Comparison of ENCODE assay signal across 8 cellular contexts in the genomic region with DNA sequence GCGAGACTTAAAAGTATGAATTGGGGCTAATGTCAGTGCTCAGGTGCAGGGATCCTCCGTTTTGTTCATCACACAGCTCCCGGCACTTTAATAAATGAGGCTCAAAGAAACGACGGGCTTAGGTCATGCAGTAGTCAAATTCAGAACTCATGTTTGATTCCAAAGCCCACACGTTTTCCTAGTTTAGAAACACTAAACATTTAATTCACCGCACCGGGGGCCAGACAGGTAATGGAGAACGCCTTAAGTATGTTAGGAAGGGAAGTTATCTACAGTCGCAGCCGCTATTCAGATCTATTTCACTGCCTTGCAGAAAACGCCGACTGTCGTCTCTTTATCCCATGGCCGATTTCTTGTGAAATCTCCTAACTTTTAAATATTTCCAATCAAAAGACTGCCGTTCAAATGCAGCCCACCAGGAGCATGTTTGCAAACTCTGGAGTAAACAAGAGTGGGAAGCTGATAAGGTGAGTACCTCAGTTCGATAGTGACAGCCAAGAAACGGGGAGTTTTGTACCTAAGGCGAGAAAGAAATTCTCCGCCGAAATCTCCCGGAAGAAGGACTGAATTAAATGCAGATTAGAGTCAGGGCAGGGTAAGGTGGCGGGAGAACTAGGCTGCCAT. TPM values are rescaled to one million over a fixed set of nuclear protein-coding genes. Genes with fewer than 3 reads are reported as not detected.
A peak's percentile ranks its signal among the peaks of the same experiment; 100 is the strongest.
DNase-seq lines count a peak whose midpoint lies in the region; ATAC-seq, FAIRE-seq and TF ChIP-seq lines count a peak whose summit lies in the region.

No MANE protein-coding gene starts in this region.

- H2AFZ ChIP-seq in OCI-LY1 (ENCODE audit: low read length) (0 out of 2 replicates have a peak overlapping the region, but pooled peaks have one; percentile 6), H1 (ENCODE audit: low read length) (0 out of 2 replicates have a peak overlapping the region, but pooled peaks have one; percentile 60), neuron (ENCODE audit: low read depth, low read length) (peak overlapping the region; percentile 99)

- peaks cover 4% of the 10 kb centered on the region; the same call in 1 of the 2 replicates for H3F3A ChIP-seq in OCI-LY1 (ENCODE audit: insufficient read depth, low read length)

- H3K9ac ChIP-seq in OCI-LY1 (ENCODE audit: low read length) (peak overlapping the region; percentile 77), H1 (replicated peaks in 1 of 4; ENCODE audit: extremely low read depth in 1 of 4, low read depth in 3 of 4, low read length in 3 of 4) (peak overlapping the region; percentile 61 to 83 (median 78))

- H3K9me3 Mint-ChIP-seq in CD8-positive, alpha-beta T cell, result no peaks in the 10 kb centered on the region

- peak overlapping the region; percentile 96 for H3K27ac Mint-ChIP-seq in CD8-positive, alpha-beta T cell

- H4K5ac ChIP-seq in H1 (ENCODE audit: insufficient read length, low read depth, low read length), result peak overlapping the region; percentile 76

- peak overlapping the region; percentile 68 for H2BK5ac ChIP-seq in H1 (ENCODE audit: low read depth, low read length)

- no peak for TF ChIP-seq EP300 in H1 (IDR thresholded peaks at IDR 0.05; ENCODE audit: borderline replicate concordance in 1 of 2, low read depth in 2 of 2, low read length in 2 of 2)

- POLR2A ChIA-PET in CD8-positive, alpha-beta T cell (lab: Charles Lee), result interaction anchor here (0.6 to 1.0 kb wide), 2 partner anchors 98 to 223 kb away, joined by 3 to 5 read pairs; partner anchors contain the start of gene ADPGK
- POLR2A ChIA-PET in H1 (lab: Charles Lee; ENCODE audit: partially characterized antibody), result interaction anchor here (1.0 to 2.1 kb wide), 4 partner anchors 11 to 17 kb away, joined by 4 to 6 read pairs (median 4); no protein-coding TSS in a partner anchor

- intact Hi-C loops in CD8-positive, alpha-beta T cell (cut with DNase I, micrococcal nuclease), result loop anchor here (1.0 to 10.0 kb wide), 8 partner anchors 93 to 949 kb away; partner anchors contain the start of genes ARIH1 (in 2 of the 2), HEXA (in 2 of the 2), ADPGK (in 1 of the 2) and NPTN (in 1 of the 2)

- 28% methylated on average over 23 of the region's 23 CpGs; no CpG with 5 or more reads in 1 of the 2 experiments for whole genome bisulfite sequencing in H1 (ENCODE audit: extremely low coverage in 1 of 2, insufficient coverage in 1 of 2, insufficient read length in 1 of 2, insufficient replicate concordance in 2 of 2, low coverage in 1 of 2, low lambda C conversion rate in 2 of 2, missing lambda C conversion rate in 1 of 2), 2 experiments

- H3K4me3 ChIP-seq in CD8-positive, alpha-beta T cell (ENCODE audit: low read depth, low read length), result peak overlapping the region; percentile 73
- peak overlapping the region; percentile 76 for H3K4me3 ChIP-seq in OCI-LY1 (ENCODE audit: low read depth, low read length, poor library complexity, severe bottlenecking)
- peak overlapping the region; percentile 71 to 94 (median 83) for H3K4me3 ChIP-seq in H1 (ENCODE audit: extremely low read depth in 1 of 4, insufficient read depth in 2 of 4, low read depth in 3 of 4, low read length in 4 of 4)
- peak overlapping the region; percentile 71 for H3K4me3 ChIP-seq in neuron (ENCODE audit: low read length)

- H2BK120ac ChIP-seq in H1 (replicated peaks; ENCODE audit: low read depth, low read length), result peak overlapping the region; percentile 13

- H3K4me1 Mint-ChIP-seq in CD8-positive, alpha-beta T cell (ENCODE audit: low read depth), result peaks cover 18% of the 10 kb centered on the region

- no peaks in the 10 kb centered on the region for H3K9me3 ChIP-seq in CD8-positive, alpha-beta T cell (ENCODE audit: low read length)
- H3K9me3 ChIP-seq in OCI-LY1 (ENCODE audit: low read length) (no peaks in the 10 kb centered on the region), H1 (ENCODE audit: insufficient read depth in 2 of 2, low read depth in 1 of 2, low read length in 1 of 2) (no peaks in the 10 kb centered on the region), neuron (ENCODE audit: low read length) (no peaks in the 10 kb centered on the region)

- no peaks in the 10 kb centered on the region for H3K27me3 Mint-ChIP-seq in CD8-positive, alpha-beta T cell (ENCODE audit: low read depth)

- H4K91ac ChIP-seq in H1 (replicated peaks; ENCODE audit: insufficient read length, low read length), result no peak overlapping the region

- peak overlapping the region; percentile 90 for H4K8ac ChIP-seq in H1 (ENCODE audit: extremely low read depth, insufficient read depth, low read length)

- H3K18ac ChIP-seq in H1 (ENCODE audit: extremely low read depth, low read length), result no peak overlapping the region

- no peaks in the 10 kb centered on the region for H3K27me3 ChIP-seq in CD8-positive, alpha-beta T cell (ENCODE audit: insufficient read depth, low read length)
- H3K27me3 ChIP-seq in OCI-LY1 (ENCODE audit: insufficient read depth, low read length) (no peaks in the 10 kb centered on the region), H1 (replicated peaks in 1 of 4; ENCODE audit: control insufficient read depth in 3 of 4, extremely low read depth in 1 of 4, insufficient read depth in 3 of 4, low read length in 3 of 4) (no peaks in the 10 kb centered on the region), neuron (ENCODE audit: insufficient read depth, low read length) (peaks cover 7% of the 10 kb centered on the region)

- peaks cover 15% of the 10 kb centered on the region for H3K36me3 Mint-ChIP-seq in CD8-positive, alpha-beta T cell

- H3K27ac ChIP-seq in CD8-positive, alpha-beta T cell (ENCODE audit: low read depth, low read length), result peak overlapping the region; percentile 86
- H3K27ac ChIP-seq in OCI-LY1 (ENCODE audit: low read depth, low read length, poor library complexity, severe bottlenecking) (peak overlapping the region; percentile 86), H1 (ENCODE audit: low read depth, low read length) (peak overlapping the region; percentile 82)

- H3K56ac ChIP-seq in H1 (replicated peaks; ENCODE audit: insufficient read length, low read depth, low read length), result peak overlapping the region; percentile 71

- H3K4ac ChIP-seq in H1 (replicated peaks; ENCODE audit: insufficient read length, low read depth, low read length), result no peak overlapping the region

- TF ChIP-seq CTCF in CD8-positive, alpha-beta T cell (IDR thresholded peaks at IDR 0.05), result no peak
- TF ChIP-seq CTCF in OCI-LY1 (IDR thresholded peaks at IDR 0.05; ENCODE audit: low read length), result no peak
- TF ChIP-seq CTCF in H1 (IDR thresholded peaks at IDR 0.05; ENCODE audit: control extremely low read depth in 1 of 3, insufficient read depth in 1 of 3, low read depth in 1 of 3, low read length in 3 of 3), result no peak

- FAIRE-seq in H1 (lab: Jason Lieb, UNC), result no peak

- H3K79me1 ChIP-seq in H1 (ENCODE audit: low read depth, low read length), result 0 out of 2 replicates have a peak, but pooled peaks cover 3% of the 10 kb centered on the region

- DNase-seq in CD8-positive, alpha-beta T cell, result peak in 1 of 7 experiments; percentile 16
- DNase-seq in H1 (ENCODE audit: low read depth in 1 of 2, low spot score in 2 of 2) (no peak), midbrain (lab: John Stamatoyannopoulos, UW) (no peak)
- DNase-seq in activated effector memory CD4-positive, alpha-beta T cell treated with anti-CD3 and anti-CD28 coated beads, Interleukin-2, amount 50 U/mL, for 16 hours, result no peak
- DNase-seq in activated CD4-positive, alpha-beta T cell treated with anti-CD3 and anti-CD28 coated beads, Interleukin-2, amount 50 U/mL, for 1 hour, result no peak

- no peak overlapping the region for H2BK15ac ChIP-seq in H1 (ENCODE audit: low read length)

- TF ChIP-seq POLR2A in H1 (IDR thresholded peaks at IDR 0.05; ENCODE audit: control extremely low read depth in 1 of 2, low read depth in 2 of 2, low read length in 2 of 2), result no peak

- no peak overlapping the region for H3K23ac ChIP-seq in H1 (ENCODE audit: insufficient read length)

- H3K4me2 ChIP-seq in OCI-LY1 (ENCODE audit: low read length), result peak overlapping the region; percentile 81
- peak overlapping the region; percentile 69 to 84 for H3K4me2 ChIP-seq in H1 (ENCODE audit: insufficient read depth in 1 of 2, low read depth in 2 of 2, low read length in 2 of 2)

- 0 out of 2 replicates have a peak overlapping the region, but pooled peaks have one; percentile 29 for H2BK12ac ChIP-seq in H1 (ENCODE audit: low read depth, low read length)

- CTCF ChIA-PET in CD8-positive, alpha-beta T cell (lab: Charles Lee), result interaction anchor here (1.0 to 1.8 kb wide), 2 partner anchors 15 kb away, joined by 3 to 6 read pairs; no protein-coding TSS in a partner anchor
- CTCF ChIA-PET in H1 (lab: Charles Lee; ENCODE audit: partially characterized antibody), result interaction anchor here (0.9 to 3.7 kb wide), 6 partner anchors 15 to 95 kb away, joined by 3 to 19 read pairs (median 6); no protein-coding TSS in a partner anchor

- H2AK5ac ChIP-seq in H1 (ENCODE audit: low read depth, low read length), result no peak overlapping the region

- TF ChIP-seq RAD21 in H1 (IDR thresholded peaks at IDR 0.05 in 1 of 2, conservative IDR thresholded peaks at IDR 0.05 in 1 of 2; ENCODE audit: low read depth in 2 of 2, low read length in 2 of 2), result no peak

- no peak overlapping the region for H3K14ac ChIP-seq in H1 (ENCODE audit: insufficient read length)

- H2BK20ac ChIP-seq in H1 (ENCODE audit: low read length), result no peak overlapping the region

- H3K4me1 ChIP-seq in CD8-positive, alpha-beta T cell (ENCODE audit: insufficient read depth, low read length), result peaks cover 14% of the 10 kb centered on the region
- H3K4me1 ChIP-seq in OCI-LY1 (ENCODE audit: insufficient read depth, low read length, severe bottlenecking) (peaks cover 33% of the 10 kb centered on the region), H1 (replicated peaks in 1 of 4; ENCODE audit: control insufficient read depth in 3 of 4, insufficient read depth in 4 of 4, low read length in 3 of 4) (0 out of 7 replicates have a peak, but pooled peaks cover 0 to 2% (median 0%) of the 10 kb centered on the region in 4 experiments), neuron (ENCODE audit: insufficient read depth, low read length) (peaks cover 6% of the 10 kb centered on the region)

- H3K9me2 ChIP-seq in OCI-LY1 (ENCODE audit: low read depth, low read length), result no peaks in the 10 kb centered on the region

- no peaks in the 10 kb centered on the region for H3K36me3 ChIP-seq in CD8-positive, alpha-beta T cell (ENCODE audit: insufficient read depth, low read length)
- H3K36me3 ChIP-seq in OCI-LY1 (ENCODE audit: insufficient read depth, low read length) (no peaks in the 10 kb centered on the region), H1 (ENCODE audit: control insufficient read depth in 2 of 4, insufficient read depth in 4 of 4, low read length in 3 of 4) (no peaks in the 10 kb centered on the region), neuron (ENCODE audit: insufficient read depth, low read length) (no peaks in the 10 kb centered on the region)

- 0 out of 2 replicates have a peak, but pooled peaks cover 2% of the 10 kb centered on the region for H3K23me2 ChIP-seq in H1 (ENCODE audit: low read depth, low read length)

- no peaks in the 10 kb centered on the region for H3K79me2 ChIP-seq in OCI-LY1 (ENCODE audit: insufficient read depth, low read length)
- peaks cover 0 to 20% of the 10 kb centered on the region in 2 experiments; a peak in 2 of 4 replicates for H3K79me2 ChIP-seq in H1 (ENCODE audit: control insufficient read depth in 1 of 2, insufficient read depth in 2 of 2, low read length in 2 of 2)

- ATAC-seq in CD8-positive, alpha-beta T cell, result peak; percentile 3
- no peak for ATAC-seq in GM21526 (IDR thresholded peaks at IDR 0.05; ENCODE audit: low FRiP score, unreplicated experiment)

- peak overlapping the region; percentile 97 for H3K4me3 Mint-ChIP-seq in CD8-positive, alpha-beta T cell

- H4K20me1 ChIP-seq in OCI-LY1 (ENCODE audit: insufficient read depth, low read length), result no peaks in the 10 kb centered on the region
- H4K20me1 ChIP-seq in H1 (replicated peaks in 1 of 2; ENCODE audit: control insufficient read depth in 1 of 2, insufficient read depth in 2 of 2, low read length in 2 of 2), result no peaks in the 10 kb centered on the region

RNA-seq across cellular contexts. Expression of gene HIGD2B, which starts 0.6 kb away (rescaled TPM):
- total RNA-seq in CD8-positive, alpha-beta T cell, result under 1 TPM in 1 of 2 experiments, not detected in 1; 0.27 TPM
- total RNA-seq in H1 (2021; fragmentation: NEBNext Ultra II Directional; extraction: Animal tissue kit (Norgen Biotek cat#: 25700)), result not detected in 2 replicates
- polyA plus RNA-seq in H1 (2011; rRNA removed), result not detected in 2 replicates
- not detected for polyA plus RNA-seq in H1 (2011; cell fraction: cytosol; rRNA removed)
- not detected for polyA plus RNA-seq in H1 (2011; cell fraction: nucleus; rRNA removed)
- polyA plus RNA-seq in H1 (2012, experiment 1 of 2), result not detected in 4 replicates
- not detected for polyA plus RNA-seq in H1 (2012, experiment 2 of 2)
- 0.04 TPM for polyA plus RNA-seq in H1 (2013, experiment 1 of 2)
- polyA plus RNA-seq in H1 (2013, experiment 2 of 2), result 0.04 TPM
- not detected in 2 replicates for polyA minus RNA-seq in H1 (2011; rRNA and poly(A)+ RNA removed)
- polyA minus RNA-seq in H1 (2011; cell fraction: cytosol; rRNA and poly(A)+ RNA removed), result not detected
- polyA minus RNA-seq in H1 (2011; cell fraction: nucleus; rRNA and poly(A)+ RNA removed), result not detected

RNA-seq across cellular contexts. Expression of gene BBS4, which starts 0.6 kb away (rescaled TPM):
- 10 to 100 TPM in 1 of 2 experiments, 1 to 10 TPM in 1; 8.8 to 12.9 TPM for total RNA-seq in CD8-positive, alpha-beta T cell
- total RNA-seq in H1 (2021; fragmentation: NEBNext Ultra II Directional; extraction: Animal tissue kit (Norgen Biotek cat#: 25700)), result 24.1 and 24.3 TPM in 2 replicates
- 11.5 and 17.4 TPM in 2 replicates for polyA plus RNA-seq in H1 (2011; rRNA removed)
- polyA plus RNA-seq in H1 (2011; cell fraction: cytosol; rRNA removed), result 20.8 TPM
- 25.7 TPM for polyA plus RNA-seq in H1 (2011; cell fraction: nucleus; rRNA removed)
- 21.2 to 38.6 TPM (median 27.9 TPM) in 4 replicates for polyA plus RNA-seq in H1 (2012, experiment 1 of 2)
- polyA plus RNA-seq in H1 (2012, experiment 2 of 2), result 2.6 TPM
- 33.6 TPM for polyA plus RNA-seq in H1 (2013, experiment 1 of 2)
- polyA plus RNA-seq in H1 (2013, experiment 2 of 2), result 32.1 TPM
- 45.8 and 51.9 TPM in 2 replicates for polyA minus RNA-seq in H1 (2011; rRNA and poly(A)+ RNA removed)
- 19.7 TPM for polyA minus RNA-seq in H1 (2011; cell fraction: cytosol; rRNA and poly(A)+ RNA removed)
- 54.3 TPM for polyA minus RNA-seq in H1 (2011; cell fraction: nucleus; rRNA and poly(A)+ RNA removed)

RNA-seq across cellular contexts. Expression of gene GOLGA6B, which starts 30.9 kb away (rescaled TPM):
- total RNA-seq in CD8-positive, alpha-beta T cell, result not detected
- not detected in 2 replicates for total RNA-seq in H1 (2021; fragmentation: NEBNext Ultra II Directional; extraction: Animal tissue kit (Norgen Biotek cat#: 25700))
- 0.06 and 0.09 TPM in 2 replicates for polyA plus RNA-seq in H1 (2011; rRNA removed)
- 0.19 TPM for polyA plus RNA-seq in H1 (2011; cell fraction: cytosol; rRNA removed)
- 0.70 TPM for polyA plus RNA-seq in H1 (2011; cell fraction: nucleus; rRNA removed)
- 0.33 to 0.50 TPM (median 0.43 TPM) in 3 of 4 replicates, not detected in the other for polyA plus RNA-seq in H1 (2012, experiment 1 of 2)
- not detected for polyA plus RNA-seq in H1 (2012, experiment 2 of 2)
- 0.41 TPM for polyA plus RNA-seq in H1 (2013, experiment 1 of 2)
- polyA plus RNA-seq in H1 (2013, experiment 2 of 2), result 0.40 TPM
- 0.09 and 0.34 TPM in 2 replicates for polyA minus RNA-seq in H1 (2011; rRNA and poly(A)+ RNA removed)
- polyA minus RNA-seq in H1 (2011; cell fraction: cytosol; rRNA and poly(A)+ RNA removed), result not detected
- not detected for polyA minus RNA-seq in H1 (2011; cell fraction: nucleus; rRNA and poly(A)+ RNA removed)

Comparison
In these comparisons a context has a peak if more than half of its experiments do, and no peak if none do; other contexts are left out.
1. H2AFZ ChIP-seq: peak in every context shown above with its lines; median percentile 99 in neuron; 60 in H1; 6 in OCI-LY1.